Comparison of ENCODE assay signal across 1 cellular context in the genomic region with DNA sequence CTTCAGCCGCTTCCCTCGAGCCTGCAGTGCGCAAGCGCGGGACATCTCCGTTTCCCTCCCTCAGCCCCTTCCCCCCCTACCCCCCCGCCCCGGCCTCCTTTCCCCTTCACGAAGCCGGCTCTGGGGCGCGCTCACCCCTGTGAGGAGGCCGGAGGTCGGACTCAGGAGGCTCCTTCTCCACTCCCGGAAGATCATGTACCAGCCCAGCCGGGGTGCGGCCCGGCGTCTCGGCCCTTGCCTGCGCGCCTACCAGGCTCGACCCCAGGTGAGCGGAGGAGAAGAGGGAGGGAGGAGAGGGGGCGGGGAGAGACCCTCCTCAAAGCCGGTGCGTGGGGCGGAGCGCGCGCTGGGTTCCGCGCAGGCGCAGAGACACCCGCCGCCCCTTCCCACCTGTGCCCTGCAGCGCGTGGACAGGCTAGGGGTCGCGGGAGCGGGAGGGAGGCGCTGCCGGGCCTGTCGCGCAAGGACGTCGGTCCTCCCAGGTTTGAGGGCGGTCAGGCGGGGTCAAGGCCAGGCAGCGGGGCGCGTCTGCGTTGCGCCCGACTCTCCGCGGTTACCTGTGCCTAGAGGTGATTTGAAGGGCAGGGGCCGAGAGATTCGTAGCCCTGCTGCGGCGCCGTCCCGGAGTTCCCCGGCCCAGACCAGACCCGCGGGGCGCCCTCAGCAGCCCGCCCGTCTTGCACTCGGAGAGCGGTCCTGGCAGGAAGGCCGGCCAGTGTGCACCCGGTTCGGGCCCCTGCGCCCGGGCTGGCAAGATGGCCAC.
TF ChIP-seq lines count a peak whose summit lies in the region.

A gene with protein sequence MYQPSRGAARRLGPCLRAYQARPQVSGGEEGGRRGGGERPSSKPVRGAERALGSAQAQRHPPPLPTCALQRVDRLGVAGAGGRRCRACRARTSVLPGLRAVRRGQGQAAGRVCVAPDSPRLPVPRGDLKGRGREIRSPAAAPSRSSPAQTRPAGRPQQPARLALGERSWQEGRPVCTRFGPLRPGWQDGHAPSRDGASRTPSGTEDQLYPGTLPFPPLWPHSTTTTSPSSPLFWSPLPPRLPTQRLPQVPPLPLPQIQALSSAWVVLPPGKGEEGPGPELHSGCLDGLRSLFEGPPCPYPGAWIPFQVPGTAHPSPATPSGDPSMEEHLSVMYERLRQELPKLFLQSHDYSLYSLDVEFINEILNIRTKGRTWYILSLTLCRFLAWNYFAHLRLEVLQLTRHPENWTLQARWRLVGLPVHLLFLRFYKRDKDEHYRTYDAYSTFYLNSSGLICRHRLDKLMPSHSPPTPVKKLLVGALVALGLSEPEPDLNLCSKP (plus strand): TSS at position 95 of the 763 bp plus-strand sequence. CDS start 99 bp downstream, at position 194.

TF ChIP-seq in HEK293, 187 proteins besides CTCF, POLR2A, EP300 and RAD21 (continued from another document and continues in another):
- TF ChIP-seq ZNF747 (tag by site-specific recombination; IDR thresholded peaks at IDR 0.05) (no peak), ZNF16 (tag by site-specific recombination; IDR thresholded peaks at IDR 0.05; ENCODE audit: low read depth) (no peak), ZNF366 (tag by site-specific recombination; conservative IDR thresholded peaks at IDR 0.05) (peak; percentile 94), ZNF2 (tag by site-specific recombination; IDR thresholded peaks at IDR 0.05) (peak; percentile 82; the same call in 1 of the 2 replicates), ZBTB20 (tag by site-specific recombination; IDR thresholded peaks at IDR 0.05) (peak; percentile 86; the same call in 1 of the 2 replicates), SP7 (tag by site-specific recombination; IDR thresholded peaks at IDR 0.05) (peak; percentile 74; the same call in 1 of the 2 replicates), ZNF664 (tag by site-specific recombination; IDR thresholded peaks at IDR 0.05) (no peak), ZNF514 (tag by site-specific recombination; IDR thresholded peaks at IDR 0.05) (no peak), ZNF311 (tag by site-specific recombination; IDR thresholded peaks at IDR 0.05; ENCODE audit: borderline replicate concordance) (no peak), BCL11B (tag by site-specific recombination; IDR thresholded peaks at IDR 0.05; ENCODE audit: low read depth) (peak; percentile 83; the same call in 1 of the 2 replicates), ZNF146 (tag by site-specific recombination; IDR thresholded peaks at IDR 0.05) (no peak), ZNF561 (tag by site-specific recombination; IDR thresholded peaks at IDR 0.05; ENCODE audit: borderline replicate concordance) (peak; percentile 49; the same call in 1 of the 2 replicates), ZNF423 (tag by site-specific recombination; IDR thresholded peaks at IDR 0.05) (no peak), ZNF48 (tag by site-specific recombination; IDR thresholded peaks at IDR 0.05) (no peak), ZNF169 (tag by site-specific recombination; IDR thresholded peaks at IDR 0.05) (peak; percentile 48; the same call in 1 of the 2 replicates), GLIS1 (tag by site-specific recombination; IDR thresholded peaks at IDR 0.05) (peak; percentile 93), ZNF530 (tag by site-specific recombination; IDR thresholded peaks at IDR 0.05; ENCODE audit: low read depth) (no peak), ZEB2 (tag by site-specific recombination; IDR thresholded peaks at IDR 0.05) (peak; percentile 92), ZNF501 (tag by site-specific recombination; IDR thresholded peaks at IDR 0.05) (peak; percentile 97), ZNF785 (tag by site-specific recombination; IDR thresholded peaks at IDR 0.05) (no peak; the same call in 1 of the 2 replicates), ZFHX2 (tag by site-specific recombination; conservative IDR thresholded peaks at IDR 0.05) (peak; percentile 86), ZNF621 (tag by site-specific recombination; IDR thresholded peaks at IDR 0.05) (no peak), ZNF138 (tag by site-specific recombination; IDR thresholded peaks at IDR 0.05; ENCODE audit: borderline replicate concordance) (no peak), ZNF544 (tag by site-specific recombination; IDR thresholded peaks at IDR 0.05) (no peak), ZNF214 (tag by site-specific recombination; IDR thresholded peaks at IDR 0.05; ENCODE audit: borderline replicate concordance) (no peak)
- TF ChIP-seq, protein P1, sequence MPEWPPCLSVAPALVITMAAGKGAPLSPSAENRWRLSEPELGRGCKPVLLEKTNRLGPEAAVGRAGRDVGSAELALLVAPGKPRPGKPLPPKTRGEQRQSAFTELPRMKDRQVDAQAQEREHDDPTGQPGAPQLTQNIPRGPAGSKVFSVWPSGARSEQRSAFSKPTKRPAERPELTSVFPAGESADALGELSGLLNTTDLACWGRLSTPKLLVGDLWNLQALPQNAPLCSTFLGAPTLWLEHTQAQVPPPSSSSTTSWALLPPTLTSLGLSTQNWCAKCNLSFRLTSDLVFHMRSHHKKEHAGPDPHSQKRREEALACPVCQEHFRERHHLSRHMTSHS (tag by site-specific recombination; IDR thresholded peaks at IDR 0.05): no peak
- TF ChIP-seq, protein P2, sequence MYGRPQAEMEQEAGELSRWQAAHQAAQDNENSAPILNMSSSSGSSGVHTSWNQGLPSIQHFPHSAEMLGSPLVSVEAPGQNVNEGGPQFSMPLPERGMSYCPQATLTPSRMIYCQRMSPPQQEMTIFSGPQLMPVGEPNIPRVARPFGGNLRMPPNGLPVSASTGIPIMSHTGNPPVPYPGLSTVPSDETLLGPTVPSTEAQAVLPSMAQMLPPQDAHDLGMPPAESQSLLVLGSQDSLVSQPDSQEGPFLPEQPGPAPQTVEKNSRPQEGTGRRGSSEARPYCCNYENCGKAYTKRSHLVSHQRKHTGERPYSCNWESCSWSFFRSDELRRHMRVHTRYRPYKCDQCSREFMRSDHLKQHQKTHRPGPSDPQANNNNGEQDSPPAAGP (tag by site-specific recombination; IDR thresholded peaks at IDR 0.05): peak; percentile 47
- TF ChIP-seq, protein P3, sequence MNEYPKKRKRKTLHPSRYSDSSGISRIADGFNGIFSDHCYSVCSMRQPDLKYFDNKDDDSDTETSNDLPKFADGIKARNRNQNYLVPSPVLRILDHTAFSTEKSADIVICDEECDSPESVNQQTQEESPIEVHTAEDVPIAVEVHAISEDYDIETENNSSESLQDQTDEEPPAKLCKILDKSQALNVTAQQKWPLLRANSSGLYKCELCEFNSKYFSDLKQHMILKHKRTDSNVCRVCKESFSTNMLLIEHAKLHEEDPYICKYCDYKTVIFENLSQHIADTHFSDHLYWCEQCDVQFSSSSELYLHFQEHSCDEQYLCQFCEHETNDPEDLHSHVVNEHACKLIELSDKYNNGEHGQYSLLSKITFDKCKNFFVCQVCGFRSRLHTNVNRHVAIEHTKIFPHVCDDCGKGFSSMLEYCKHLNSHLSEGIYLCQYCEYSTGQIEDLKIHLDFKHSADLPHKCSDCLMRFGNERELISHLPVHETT (tag by site-specific recombination; IDR thresholded peaks at IDR 0.05): no peak
- TF ChIP-seq, protein P4, sequence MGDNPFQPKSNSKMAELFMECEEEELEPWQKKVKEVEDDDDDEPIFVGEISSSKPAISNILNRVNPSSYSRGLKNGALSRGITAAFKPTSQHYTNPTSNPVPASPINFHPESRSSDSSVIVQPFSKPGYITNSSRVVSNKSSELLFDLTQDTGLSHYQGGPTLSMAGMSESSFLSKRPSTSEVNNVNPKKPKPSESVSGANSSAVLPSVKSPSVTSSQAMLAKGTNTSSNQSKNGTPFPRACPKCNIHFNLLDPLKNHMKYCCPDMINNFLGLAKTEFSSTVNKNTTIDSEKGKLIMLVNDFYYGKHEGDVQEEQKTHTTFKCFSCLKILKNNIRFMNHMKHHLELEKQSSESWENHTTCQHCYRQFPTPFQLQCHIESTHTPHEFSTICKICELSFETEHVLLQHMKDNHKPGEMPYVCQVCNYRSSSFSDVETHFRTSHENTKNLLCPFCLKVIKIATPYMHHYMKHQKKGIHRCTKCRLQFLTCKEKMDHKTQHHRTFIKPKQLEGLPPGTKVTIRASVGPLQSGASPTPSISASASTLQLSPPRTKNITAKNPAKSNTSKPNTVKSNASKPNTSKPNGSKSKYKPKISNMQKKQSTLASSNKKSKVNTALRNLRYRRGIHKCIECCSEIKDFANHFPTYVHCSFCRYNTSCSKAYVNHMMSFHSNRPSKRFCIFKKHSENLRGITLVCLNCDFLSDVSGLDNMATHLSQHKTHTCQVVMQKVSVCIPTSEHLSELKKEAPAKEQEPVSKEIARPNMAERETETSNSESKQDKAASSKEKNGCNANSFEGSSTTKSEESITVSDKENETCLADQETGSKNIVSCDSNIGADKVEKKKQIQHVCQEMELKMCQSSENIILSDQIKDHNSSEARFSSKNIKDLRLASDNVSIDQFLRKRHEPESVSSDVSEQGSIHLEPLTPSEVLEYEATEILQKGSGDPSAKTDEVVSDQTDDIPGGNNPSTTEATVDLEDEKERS (tag by site-specific recombination; IDR thresholded peaks at IDR 0.05): no peak
- TF ChIP-seq, protein P5, sequence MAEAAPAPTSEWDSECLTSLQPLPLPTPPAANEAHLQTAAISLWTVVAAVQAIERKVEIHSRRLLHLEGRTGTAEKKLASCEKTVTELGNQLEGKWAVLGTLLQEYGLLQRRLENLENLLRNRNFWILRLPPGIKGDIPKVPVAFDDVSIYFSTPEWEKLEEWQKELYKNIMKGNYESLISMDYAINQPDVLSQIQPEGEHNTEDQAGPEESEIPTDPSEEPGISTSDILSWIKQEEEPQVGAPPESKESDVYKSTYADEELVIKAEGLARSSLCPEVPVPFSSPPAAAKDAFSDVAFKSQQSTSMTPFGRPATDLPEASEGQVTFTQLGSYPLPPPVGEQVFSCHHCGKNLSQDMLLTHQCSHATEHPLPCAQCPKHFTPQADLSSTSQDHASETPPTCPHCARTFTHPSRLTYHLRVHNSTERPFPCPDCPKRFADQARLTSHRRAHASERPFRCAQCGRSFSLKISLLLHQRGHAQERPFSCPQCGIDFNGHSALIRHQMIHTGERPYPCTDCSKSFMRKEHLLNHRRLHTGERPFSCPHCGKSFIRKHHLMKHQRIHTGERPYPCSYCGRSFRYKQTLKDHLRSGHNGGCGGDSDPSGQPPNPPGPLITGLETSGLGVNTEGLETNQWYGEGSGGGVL (tag by site-specific recombination; IDR thresholded peaks at IDR 0.05): peak; percentile 98
- TF ChIP-seq, protein P6, sequence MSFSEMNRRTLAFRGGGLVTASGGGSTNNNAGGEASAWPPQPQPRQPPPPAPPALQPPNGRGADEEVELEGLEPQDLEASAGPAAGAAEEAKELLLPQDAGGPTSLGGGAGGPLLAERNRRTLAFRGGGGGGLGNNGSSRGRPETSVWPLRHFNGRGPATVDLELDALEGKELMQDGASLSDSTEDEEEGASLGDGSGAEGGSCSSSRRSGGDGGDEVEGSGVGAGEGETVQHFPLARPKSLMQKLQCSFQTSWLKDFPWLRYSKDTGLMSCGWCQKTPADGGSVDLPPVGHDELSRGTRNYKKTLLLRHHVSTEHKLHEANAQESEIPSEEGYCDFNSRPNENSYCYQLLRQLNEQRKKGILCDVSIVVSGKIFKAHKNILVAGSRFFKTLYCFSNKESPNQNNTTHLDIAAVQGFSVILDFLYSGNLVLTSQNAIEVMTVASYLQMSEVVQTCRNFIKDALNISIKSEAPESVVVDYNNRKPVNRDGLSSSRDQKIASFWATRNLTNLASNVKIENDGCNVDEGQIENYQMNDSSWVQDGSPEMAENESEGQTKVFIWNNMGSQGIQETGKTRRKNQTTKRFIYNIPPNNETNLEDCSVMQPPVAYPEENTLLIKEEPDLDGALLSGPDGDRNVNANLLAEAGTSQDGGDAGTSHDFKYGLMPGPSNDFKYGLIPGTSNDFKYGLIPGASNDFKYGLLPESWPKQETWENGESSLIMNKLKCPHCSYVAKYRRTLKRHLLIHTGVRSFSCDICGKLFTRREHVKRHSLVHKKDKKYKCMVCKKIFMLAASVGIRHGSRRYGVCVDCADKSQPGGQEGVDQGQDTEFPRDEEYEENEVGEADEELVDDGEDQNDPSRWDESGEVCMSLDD (tag by site-specific recombination; IDR thresholded peaks at IDR 0.05): peak; percentile 50; the same call in 1 of the 2 replicates
- TF ChIP-seq, protein P7, sequence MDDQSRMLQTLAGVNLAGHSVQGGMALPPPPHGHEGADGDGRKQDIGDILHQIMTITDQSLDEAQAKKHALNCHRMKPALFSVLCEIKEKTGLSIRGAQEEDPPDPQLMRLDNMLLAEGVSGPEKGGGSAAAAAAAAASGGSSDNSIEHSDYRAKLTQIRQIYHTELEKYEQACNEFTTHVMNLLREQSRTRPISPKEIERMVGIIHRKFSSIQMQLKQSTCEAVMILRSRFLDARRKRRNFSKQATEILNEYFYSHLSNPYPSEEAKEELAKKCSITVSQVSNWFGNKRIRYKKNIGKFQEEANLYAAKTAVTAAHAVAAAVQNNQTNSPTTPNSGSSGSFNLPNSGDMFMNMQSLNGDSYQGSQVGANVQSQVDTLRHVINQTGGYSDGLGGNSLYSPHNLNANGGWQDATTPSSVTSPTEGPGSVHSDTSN (CRISPR knock-in tag; IDR thresholded peaks at IDR 0.05): peak; percentile 19; the same call in 1 of the 2 replicates
- TF ChIP-seq, protein P8, sequence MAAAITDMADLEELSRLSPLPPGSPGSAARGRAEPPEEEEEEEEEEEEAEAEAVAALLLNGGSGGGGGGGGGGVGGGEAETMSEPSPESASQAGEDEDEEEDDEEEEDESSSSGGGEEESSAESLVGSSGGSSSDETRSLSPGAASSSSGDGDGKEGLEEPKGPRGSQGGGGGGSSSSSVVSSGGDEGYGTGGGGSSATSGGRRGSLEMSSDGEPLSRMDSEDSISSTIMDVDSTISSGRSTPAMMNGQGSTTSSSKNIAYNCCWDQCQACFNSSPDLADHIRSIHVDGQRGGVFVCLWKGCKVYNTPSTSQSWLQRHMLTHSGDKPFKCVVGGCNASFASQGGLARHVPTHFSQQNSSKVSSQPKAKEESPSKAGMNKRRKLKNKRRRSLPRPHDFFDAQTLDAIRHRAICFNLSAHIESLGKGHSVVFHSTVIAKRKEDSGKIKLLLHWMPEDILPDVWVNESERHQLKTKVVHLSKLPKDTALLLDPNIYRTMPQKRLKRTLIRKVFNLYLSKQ (tag by site-specific recombination; IDR thresholded peaks at IDR 0.05; ENCODE audit: borderline replicate concordance): no peak
- TF ChIP-seq, protein P9, sequence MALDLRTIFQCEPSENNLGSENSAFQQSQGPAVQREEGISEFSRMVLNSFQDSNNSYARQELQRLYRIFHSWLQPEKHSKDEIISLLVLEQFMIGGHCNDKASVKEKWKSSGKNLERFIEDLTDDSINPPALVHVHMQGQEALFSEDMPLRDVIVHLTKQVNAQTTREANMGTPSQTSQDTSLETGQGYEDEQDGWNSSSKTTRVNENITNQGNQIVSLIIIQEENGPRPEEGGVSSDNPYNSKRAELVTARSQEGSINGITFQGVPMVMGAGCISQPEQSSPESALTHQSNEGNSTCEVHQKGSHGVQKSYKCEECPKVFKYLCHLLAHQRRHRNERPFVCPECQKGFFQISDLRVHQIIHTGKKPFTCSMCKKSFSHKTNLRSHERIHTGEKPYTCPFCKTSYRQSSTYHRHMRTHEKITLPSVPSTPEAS (tag by site-specific recombination; IDR thresholded peaks at IDR 0.05): 0 out of 2 replicates have a peak, but pooled peaks have one; percentile 12
- TF ChIP-seq, protein P10, sequence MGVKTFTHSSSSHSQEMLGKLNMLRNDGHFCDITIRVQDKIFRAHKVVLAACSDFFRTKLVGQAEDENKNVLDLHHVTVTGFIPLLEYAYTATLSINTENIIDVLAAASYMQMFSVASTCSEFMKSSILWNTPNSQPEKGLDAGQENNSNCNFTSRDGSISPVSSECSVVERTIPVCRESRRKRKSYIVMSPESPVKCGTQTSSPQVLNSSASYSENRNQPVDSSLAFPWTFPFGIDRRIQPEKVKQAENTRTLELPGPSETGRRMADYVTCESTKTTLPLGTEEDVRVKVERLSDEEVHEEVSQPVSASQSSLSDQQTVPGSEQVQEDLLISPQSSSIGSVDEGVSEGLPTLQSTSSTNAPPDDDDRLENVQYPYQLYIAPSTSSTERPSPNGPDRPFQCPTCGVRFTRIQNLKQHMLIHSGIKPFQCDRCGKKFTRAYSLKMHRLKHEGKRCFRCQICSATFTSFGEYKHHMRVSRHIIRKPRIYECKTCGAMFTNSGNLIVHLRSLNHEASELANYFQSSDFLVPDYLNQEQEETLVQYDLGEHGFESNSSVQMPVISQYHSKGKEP (tag by site-specific recombination; IDR thresholded peaks at IDR 0.05): no peak
